20 cellular contexts compared by ENCODE assay signal in genomic region chr7:65463184-65463583, GRCh38.
DNase-seq lines count a peak whose midpoint lies in the region; ATAC-seq and TF ChIP-seq lines count a peak whose summit lies in the region.
"Had no signal": no experiment of that assay in that cellular context is flagged by ENCODE, and none has a peak within 500 bp of the region (broad histone marks: within the 10 kb centered on the region; RNA-seq: fewer than 3 reads in every experiment).

No MANE protein-coding gene starts in this region.

- H3K4me2 ChIP-seq in Loucy (ENCODE audit: low read depth, low read length, poor library complexity, severe bottlenecking): no peak overlapping the region
- H3K4me2 ChIP-seq: PC-9 had no signal

- H2AFZ ChIP-seq in Loucy (ENCODE audit: low read length): 0 out of 2 replicates have a peak overlapping the region, but pooled peaks have one; percentile 0
- H2AFZ ChIP-seq: PC-9 had no signal

- H3K9me2 ChIP-seq in Loucy (replicated peaks; ENCODE audit: low read depth, low read length): no peaks in the 10 kb centered on the region

- peaks cover 0 to 19% (median 2%) of the 10 kb centered on the region in 3 donors for H3K36me3 Mint-ChIP-seq in CD8-positive, alpha-beta memory T cell
- H3K36me3 Mint-ChIP-seq in activated T-helper 17 cell treated with anti-CD3 and anti-CD28 coated beads, Interleukin-2, amount 50 U/mL, for 72 hours (ENCODE audit: low read depth): no peaks in the 10 kb centered on the region
- H3K36me3 Mint-ChIP-seq in memory B cell: peaks cover 9% of the 10 kb centered on the region

- no peak overlapping the region for H3K9ac ChIP-seq in Loucy (ENCODE audit: low read depth, low read length, poor library complexity, severe bottlenecking)

- peaks cover 17% of the 10 kb centered on the region in 3 donors for H3K4me1 Mint-ChIP-seq in CD8-positive, alpha-beta memory T cell
- H3K4me1 Mint-ChIP-seq in activated T-helper 17 cell treated with anti-CD3 and anti-CD28 coated beads, Interleukin-2, amount 50 U/mL, for 72 hours: no peaks in the 10 kb centered on the region
- H3K4me1 Mint-ChIP-seq in memory B cell: peaks cover 15% of the 10 kb centered on the region

- H3K27ac Mint-ChIP-seq in CD8-positive, alpha-beta memory T cell: peak overlapping the region; percentile 6 to 87 (median 74)
- H3K27ac Mint-ChIP-seq in activated T-helper 17 cell treated with anti-CD3 and anti-CD28 coated beads, Interleukin-2, amount 50 U/mL, for 72 hours: peak overlapping the region; percentile 37
- peak overlapping the region; percentile 48 for H3K27ac Mint-ChIP-seq in memory B cell
- H3K27ac Mint-ChIP-seq: CD4-positive, alpha-beta T cell had no signal

- H3K36me3 ChIP-seq in CD8-positive, alpha-beta memory T cell (ENCODE audit: insufficient read depth, low read length): no peaks in the 10 kb centered on the region
- no peaks in the 10 kb centered on the region for H3K36me3 ChIP-seq in Loucy (ENCODE audit: insufficient read depth, low read length)
- H3K36me3 ChIP-seq: SJSA1 had no signal

- no peak for DNase-seq in CD8-positive, alpha-beta memory T cell
- DNase-seq in memory B cell (ENCODE audit: low spot score in 2 of 2): no peak
- no peak for DNase-seq in GM13976 (ENCODE audit: low spot score)
- DNase-seq in NCI-H748 (lab: John Stamatoyannopoulos, UW; ENCODE audit: unreplicated experiment): no peak
- DNase-seq in NCI-H345 treated with DMSO at 0.1 percent for 48 hours (lab: John Stamatoyannopoulos, UW; ENCODE audit: unreplicated experiment): no peak
- no peak for DNase-seq in nucleus accumbens (lab: John Stamatoyannopoulos, UW)
- DNase-seq: CD4-positive, alpha-beta T cell; DMS79; GF-D8; KG1; NCI-H1105; NCI-H1694 treated with DMSO at 0.1 percent for 48 hours; NCI-H446; NCI-H69; PC-9; SW 1271 had no signal

- H3K9me3 ChIP-seq in CD8-positive, alpha-beta memory T cell (ENCODE audit: low read length): no peaks in the 10 kb centered on the region
- H3K9me3 ChIP-seq in Loucy (ENCODE audit: insufficient read depth, low read depth, low read length): no peaks in the 10 kb centered on the region
- H3K9me3 ChIP-seq: SJSA1 had no signal

- peak; percentile 60 for ATAC-seq in activated T-helper 17 cell treated with anti-CD3 and anti-CD28 coated beads, Interleukin-2, amount 50 U/mL, for 72 hours (replicated peaks)
- no peak for ATAC-seq in memory B cell (ENCODE audit: low read depth)
- ATAC-seq: HepG2 had no signal

- no peaks in the 10 kb centered on the region for H4K20me1 ChIP-seq in Loucy (ENCODE audit: insufficient read depth, low read length, poor library complexity, severe bottlenecking)

- no peaks in the 10 kb centered on the region for H3K79me2 ChIP-seq in Loucy (ENCODE audit: insufficient read depth, low read length)

- H3K4me3 Mint-ChIP-seq in CD8-positive, alpha-beta memory T cell: peak overlapping the region in 2 of 7 donors; percentile 9 to 42
- no peak overlapping the region for H3K4me3 Mint-ChIP-seq in activated T-helper 17 cell treated with anti-CD3 and anti-CD28 coated beads, Interleukin-2, amount 50 U/mL, for 72 hours
- no peak overlapping the region for H3K4me3 Mint-ChIP-seq in memory B cell
- H3K4me3 Mint-ChIP-seq: CD4-positive, alpha-beta T cell had no signal

- in situ Hi-C loops in GM13976 (cut with MboI; ENCODE audit: low sequenced_read_pairs, unreplicated experiment): no loop called here

- H3K27me3 Mint-ChIP-seq in CD8-positive, alpha-beta memory T cell: no peaks in the 10 kb centered on the region
- H3K27me3 Mint-ChIP-seq in activated T-helper 17 cell treated with anti-CD3 and anti-CD28 coated beads, Interleukin-2, amount 50 U/mL, for 72 hours: no peaks in the 10 kb centered on the region
- H3K27me3 Mint-ChIP-seq in memory B cell: no peaks in the 10 kb centered on the region
- H3K27me3 Mint-ChIP-seq: CD4-positive, alpha-beta T cell had no signal

- H3K4me1 ChIP-seq in CD8-positive, alpha-beta memory T cell (ENCODE audit: insufficient read depth, low read length): no peaks in the 10 kb centered on the region
- H3K4me1 ChIP-seq in Loucy (ENCODE audit: insufficient read depth, low read length, poor library complexity, severe bottlenecking): peaks cover 6% of the 10 kb centered on the region
- H3K4me1 ChIP-seq: SJSA1 had no signal

- no peaks in the 10 kb centered on the region for H3K27me3 ChIP-seq in CD8-positive, alpha-beta memory T cell (ENCODE audit: insufficient read depth, low read length, poor library complexity, severe bottlenecking)
- no peaks in the 10 kb centered on the region for H3K27me3 ChIP-seq in Loucy (ENCODE audit: insufficient read depth, low read length, poor library complexity, severe bottlenecking)
- H3K27me3 ChIP-seq: SJSA1 had no signal

- POLR2A ChIA-PET in CD8-positive, alpha-beta memory T cell (lab: Charles Lee): no interaction called here

- TF ChIP-seq CTCF in Loucy (conservative IDR thresholded peaks at IDR 0.05; ENCODE audit: low read length) (no peak), GM13976 (IDR thresholded peaks at IDR 0.05; ENCODE audit: borderline replicate concordance, control extremely low read depth, extremely low read depth, insufficient read depth, missing control alignments) (no peak)

- no peaks in the 10 kb centered on the region for H3F3A ChIP-seq in Loucy (ENCODE audit: low read depth)

- H3K9me3 Mint-ChIP-seq in CD8-positive, alpha-beta memory T cell: peaks cover 0 to 18% (median 9%) of the 10 kb centered on the region in 5 donors
- H3K9me3 Mint-ChIP-seq in activated T-helper 17 cell treated with anti-CD3 and anti-CD28 coated beads, Interleukin-2, amount 50 U/mL, for 72 hours: peaks cover 11% of the 10 kb centered on the region
- H3K9me3 Mint-ChIP-seq in memory B cell: peaks cover 10% of the 10 kb centered on the region

- no peak overlapping the region for H3K4me3 ChIP-seq in CD8-positive, alpha-beta memory T cell (ENCODE audit: low read length)
- no peak overlapping the region for H3K4me3 ChIP-seq in Loucy (ENCODE audit: low read length, poor library complexity, severe bottlenecking)
- H3K4me3 ChIP-seq: PC-9, SJSA1 had no signal

- H3K27ac ChIP-seq in CD8-positive, alpha-beta memory T cell (ENCODE audit: low read depth, low read length): no peak overlapping the region
- H3K27ac ChIP-seq: PC-9, SJSA1 had no signal

- CTCF ChIA-PET in CD8-positive, alpha-beta memory T cell (lab: Charles Lee): no interaction called here
